12 cellular contexts compared by ENCODE assay signal in the genomic region with DNA sequence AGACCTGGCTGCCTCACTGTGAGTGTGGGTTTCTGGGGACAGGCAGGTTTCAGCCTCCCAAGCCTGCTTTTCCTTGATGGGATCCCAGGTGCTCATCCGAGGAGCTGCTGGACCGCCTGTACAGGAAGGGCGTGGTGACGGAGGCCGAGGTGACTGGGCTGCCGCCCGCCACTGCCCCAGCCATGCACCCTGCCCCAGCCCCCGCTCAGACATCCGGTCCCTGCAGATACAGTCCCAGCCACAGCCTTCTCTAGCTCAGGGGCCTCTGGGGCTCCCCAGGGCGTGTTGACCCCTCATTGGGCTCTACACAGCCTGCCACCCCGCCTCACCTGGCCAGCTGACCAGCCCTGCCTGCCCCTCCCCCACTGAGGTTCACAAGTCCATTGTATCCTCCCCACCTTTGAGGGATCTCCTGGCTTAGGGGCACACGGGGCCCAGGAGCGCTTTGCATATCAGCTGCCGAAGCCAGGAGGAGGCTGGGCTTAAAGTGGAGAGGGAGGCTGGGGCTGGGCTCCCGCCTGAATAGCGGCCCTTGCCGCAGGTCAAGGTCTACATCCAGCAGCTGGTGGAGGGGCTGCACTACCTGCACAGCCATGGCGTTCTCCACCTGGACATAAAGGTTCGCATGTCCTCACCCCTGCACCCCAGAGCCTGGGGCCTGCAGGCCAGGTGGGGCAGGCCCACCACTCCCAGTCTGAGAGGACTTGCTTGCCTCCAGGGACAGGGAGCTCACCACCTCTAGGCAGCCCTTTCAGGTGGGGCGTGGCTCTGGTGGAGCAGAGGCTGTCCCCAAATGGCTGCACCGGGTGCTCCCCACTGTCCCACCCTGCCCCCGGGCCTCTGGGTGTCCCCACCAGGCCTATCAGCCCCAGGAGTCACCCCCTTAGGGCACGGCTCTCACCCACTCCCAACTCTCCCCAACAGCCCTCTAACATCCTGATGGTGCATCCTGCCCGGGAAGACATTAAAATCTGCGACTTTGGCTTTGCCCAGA. TPM values are rescaled to one million over a fixed set of nuclear protein-coding genes. Genes with fewer than 3 reads are reported as not detected.
DNase-seq lines count a peak whose midpoint lies in the region; ATAC-seq and TF ChIP-seq lines count a peak whose summit lies in the region.
"Had no signal": no experiment of that assay in that cellular context is flagged by ENCODE, and none has a peak within 500 bp of the region (broad histone marks: within the 10 kb centered on the region; RNA-seq: fewer than 3 reads in every experiment).

No MANE protein-coding gene starts in this region.

- intact Hi-C loops in Right ventricle myocardium inferior (cut with DNase I) = no loop called here

- no CpG with 5 or more reads among the region's 25 CpGs for WGBS in trophoblast cell (ENCODE audit: extremely low coverage, insufficient coverage, insufficient read length)

- no peak overlapping the region for H4K12ac ChIP-seq in trophoblast cell (ENCODE audit: low read depth, low read length)

- H3K4me1 ChIP-seq in osteoblast (ENCODE audit: insufficient read depth, low read length) (no peaks in the 10 kb centered on the region), trophoblast cell (ENCODE audit: control insufficient read depth in 1 of 2, insufficient read depth in 2 of 2, low read length in 2 of 2) (peaks cover 0 to 2% of the 10 kb centered on the region in 2 experiments)

- no peak overlapping the region for H2BK12ac ChIP-seq in trophoblast cell (ENCODE audit: low read length)

- no peak overlapping the region for H3K27ac Mint-ChIP-seq in activated CD4-positive, alpha-beta memory T cell treated with anti-CD3 and anti-CD28 coated beads, Interleukin-2, amount 10 ng/mL, durations not matched to agents 7 days and 5 days
- H3K27ac Mint-ChIP-seq: T-helper 2 cell treated with Interferon-gamma antibody and Interleukin-4, amounts not matched to agents 5 μg/mL and 100 μg/mL, for 36 hours had no signal

- H3K9me3 Mint-ChIP-seq in activated CD4-positive, alpha-beta memory T cell treated with anti-CD3 and anti-CD28 coated beads, Interleukin-2, amount 10 ng/mL, durations not matched to agents 7 days and 5 days = no peaks in the 10 kb centered on the region
- H3K9me3 Mint-ChIP-seq: T-helper 2 cell treated with Interferon-gamma antibody and Interleukin-4, amounts not matched to agents 5 μg/mL and 100 μg/mL, for 36 hours had no signal

- ATAC-seq in Right ventricle myocardium inferior = no peak
- ATAC-seq in GM19023 (IDR thresholded peaks at IDR 0.05; ENCODE audit: unreplicated experiment) = no peak

- H3K4me3 ChIP-seq in osteoblast (ENCODE audit: insufficient read depth, low read length) (no peak overlapping the region), trophoblast cell (ENCODE audit: low read depth, low read length) (no peak overlapping the region)

- H3K36me3 ChIP-seq in osteoblast (ENCODE audit: insufficient read depth, low read length) = no peaks in the 10 kb centered on the region
- no peaks in the 10 kb centered on the region for H3K36me3 ChIP-seq in trophoblast cell (ENCODE audit: control insufficient read depth in 1 of 2, insufficient read depth in 2 of 2, low read length in 2 of 2)

- H3K36me3 Mint-ChIP-seq in activated CD4-positive, alpha-beta memory T cell treated with anti-CD3 and anti-CD28 coated beads, Interleukin-2, amount 10 ng/mL, durations not matched to agents 7 days and 5 days (ENCODE audit: low read depth) = no peaks in the 10 kb centered on the region

- H3K27me3 Mint-ChIP-seq in activated CD4-positive, alpha-beta memory T cell treated with anti-CD3 and anti-CD28 coated beads, Interleukin-2, amount 10 ng/mL, durations not matched to agents 7 days and 5 days = no peaks in the 10 kb centered on the region

- H2BK5ac ChIP-seq in trophoblast cell (ENCODE audit: low read depth, low read length, poor library complexity) = no peak overlapping the region

- H3K14ac ChIP-seq in trophoblast cell (ENCODE audit: low read length) = no peak overlapping the region

- no peaks in the 10 kb centered on the region for H3K79me2 ChIP-seq in osteoblast (ENCODE audit: insufficient read depth, low read length)
- H3K79me2 ChIP-seq in trophoblast cell (ENCODE audit: control insufficient read depth, insufficient read depth, low read length, poor library complexity) = no peaks in the 10 kb centered on the region

- no peak overlapping the region for H4K91ac ChIP-seq in trophoblast cell (ENCODE audit: low read depth, low read length)

- H3K4me2 ChIP-seq in osteoblast (ENCODE audit: insufficient read depth, low read length) = no peak overlapping the region
- no peak overlapping the region for H3K4me2 ChIP-seq in trophoblast cell (ENCODE audit: low read length)

- no peaks in the 10 kb centered on the region for H3K27me3 ChIP-seq in osteoblast (ENCODE audit: insufficient read depth, low read length)
- H3K27me3 ChIP-seq in trophoblast cell (ENCODE audit: insufficient read depth, low read length) = no peaks in the 10 kb centered on the region

- no peak overlapping the region for H3K18ac ChIP-seq in trophoblast cell (ENCODE audit: low read length)

- no peak overlapping the region for H3K4me3 Mint-ChIP-seq in activated CD4-positive, alpha-beta memory T cell treated with anti-CD3 and anti-CD28 coated beads, Interleukin-2, amount 10 ng/mL, durations not matched to agents 7 days and 5 days
- H3K4me3 Mint-ChIP-seq: T-helper 2 cell treated with Interferon-gamma antibody and Interleukin-4, amounts not matched to agents 5 μg/mL and 100 μg/mL, for 36 hours had no signal

- DNase-seq in ELR (ENCODE audit: low read depth) (peak; percentile 8), NCI-H510A (lab: John Stamatoyannopoulos, UW) (peak; percentile 20), Right ventricle myocardium inferior (ENCODE audit: missing footprints) (peak; percentile 74), osteoblast (ENCODE audit: insufficient read length, low spot score, missing footprints) (peak; percentile 87), trophoblast cell (no peak)
- no peak for DNase-seq in activated CD4-positive, alpha-beta memory T cell treated with anti-CD3 and anti-CD28 coated beads, Interleukin-2, amount 10 ng/mL, durations not matched to agents 7 days and 5 days
- DNase-seq: NK-92 treated with Interleukin-12 subunit alpha and Interleukin-12 subunit beta, amount 100 ng/mL, for 24 hours; occipital lobe; stimulated activated CD4-positive, alpha-beta T cell treated with anti-CD3 and anti-CD28 coated beads, Interleukin-4, amount 100 ng/mL, for 24 hours had no signal

- no peak overlapping the region for H3K4ac ChIP-seq in trophoblast cell (ENCODE audit: low read depth, low read length)

- no peak overlapping the region for H3K9ac ChIP-seq in trophoblast cell (ENCODE audit: low read length)

- no peaks in the 10 kb centered on the region for H3K79me1 ChIP-seq in trophoblast cell (ENCODE audit: low read length)

- CTCF ChIA-PET in activated CD4-positive, alpha-beta memory T cell treated with anti-CD3 and anti-CD28 coated beads, Interleukin-2, amount 10 ng/mL, durations not matched to agents 7 days and 5 days (lab: Charles Lee) = no interaction called here

- H2AFZ ChIP-seq in osteoblast (ENCODE audit: low read length) (no peak overlapping the region), trophoblast cell (ENCODE audit: insufficient read depth, low read length, poor library complexity) (no peak overlapping the region)

- no peaks in the 10 kb centered on the region for H3K4me1 Mint-ChIP-seq in activated CD4-positive, alpha-beta memory T cell treated with anti-CD3 and anti-CD28 coated beads, Interleukin-2, amount 10 ng/mL, durations not matched to agents 7 days and 5 days

- H3K23ac ChIP-seq in trophoblast cell (ENCODE audit: low read length) = no peak overlapping the region

- H2AK5ac ChIP-seq in trophoblast cell (ENCODE audit: low read length) = no peak overlapping the region

- H3K9me3 ChIP-seq in osteoblast (ENCODE audit: low read depth, low read length) = no peaks in the 10 kb centered on the region
- peaks cover 3% of the 10 kb centered on the region for H3K9me3 ChIP-seq in trophoblast cell (ENCODE audit: insufficient read depth, low read depth, low read length)

- H3K27ac ChIP-seq in osteoblast (ENCODE audit: low read depth, low read length) (no peak overlapping the region), trophoblast cell (ENCODE audit: low read depth, low read length) (no peak overlapping the region)

- no peak overlapping the region for H4K8ac ChIP-seq in trophoblast cell (ENCODE audit: low read depth, low read length)

- H4K20me1 ChIP-seq in osteoblast (ENCODE audit: insufficient read depth, low read length) = no peaks in the 10 kb centered on the region

- no peak overlapping the region for H2BK120ac ChIP-seq in trophoblast cell (ENCODE audit: insufficient read depth, low read length, poor library complexity)

- TF ChIP-seq CTCF in osteoblast (IDR thresholded peaks at IDR 0.05; ENCODE audit: extremely low read depth, low read depth, low read length) = no peak

- POLR2A ChIA-PET in activated CD4-positive, alpha-beta memory T cell treated with anti-CD3 and anti-CD28 coated beads, Interleukin-2, amount 10 ng/mL, durations not matched to agents 7 days and 5 days (lab: Charles Lee) = interaction anchor here (1.0 to 1.1 kb wide), 2 partner anchors 9 to 38 kb away, joined by 3 read pairs; partner anchors contain the start of gene TRIM11

RNA-seq across cellular contexts. Expression of gene TRIM11, which starts 38.5 kb away (rescaled TPM):
- total RNA-seq in Right ventricle myocardium inferior = 7.7 TPM
- total RNA-seq in osteoblast = 22.1 and 25.7 TPM in 2 replicates
- polyA plus RNA-seq in trophoblast cell (2013) = 31.1 and 32.5 TPM in 2 replicates
- 10 to 100 TPM; 63.7 to 69.0 TPM for total RNA-seq in activated CD4-positive, alpha-beta memory T cell treated with anti-CD3 and anti-CD28 coated beads, Interleukin-2, amount 10 ng/mL, durations not matched to agents 7 days and 5 days

RNA-seq across cellular contexts. Expression of gene TRIM17, which starts 48.6 kb away (rescaled TPM):
- 0.38 TPM for total RNA-seq in Right ventricle myocardium inferior
- total RNA-seq in osteoblast = under 0.01 TPM in 1 of 2 replicates, not detected in the other
- polyA plus RNA-seq in trophoblast cell (2013) = 10.5 and 10.6 TPM in 2 replicates
- 1 to 10 TPM; 2.8 to 3.8 TPM for total RNA-seq in activated CD4-positive, alpha-beta memory T cell treated with anti-CD3 and anti-CD28 coated beads, Interleukin-2, amount 10 ng/mL, durations not matched to agents 7 days and 5 days
- total RNA-seq: subcutaneous adipose tissue had no signal

Comparison
In these comparisons a context has a peak if more than half of its experiments do, and no peak if none do; other contexts are left out.
1. DNase-seq: peak in ELR (single experiment), NCI-H510A (single experiment), Right ventricle myocardium inferior (single experiment) and osteoblast (single experiment); none in trophoblast cell (0 of 2) and activated CD4-positive, alpha-beta memory T cell treated with anti-CD3 and anti-CD28 coated beads, Interleukin-2, amount 10 ng/mL, durations not matched to agents 7 days and 5 days (single experiment).